ENCODE assay signal across 1 cellular context in genomic region chr4:141331534-141332358, GRCh38.
TF ChIP-seq lines count a peak whose summit lies in the region.

No MANE protein-coding gene starts in this region.

TF ChIP-seq in GM23338, 12 proteins besides CTCF, POLR2A, EP300 and RAD21 (continued from another document):
- TF ChIP-seq ZNF462 (CRISPR knock-in tag; IDR thresholded peaks at IDR 0.05), result no peak
- TF ChIP-seq CREB1 (CRISPR knock-in tag; IDR thresholded peaks at IDR 0.05; ENCODE audit: low read depth), result no peak
- TF ChIP-seq POLR2AphosphoS5 (IDR thresholded peaks at IDR 0.05; ENCODE audit: low read depth), result no peak
- TF ChIP-seq STAT1 (IDR thresholded peaks at IDR 0.05; ENCODE audit: unreplicated experiment), result no peak
- TF ChIP-seq JUNB (IDR thresholded peaks at IDR 0.05; ENCODE audit: unreplicated experiment), result no peak
- no peak for TF ChIP-seq EZH2 (IDR thresholded peaks at IDR 0.05; ENCODE audit: low read depth, unreplicated experiment)
- TF ChIP-seq NANOG (IDR thresholded peaks at IDR 0.05; ENCODE audit: borderline replicate concordance), result no peak
TF ChIP-seq in GM23338: peak in this region for 0.
